ENCODE assay signal across 18 cellular contexts in the genomic region with DNA sequence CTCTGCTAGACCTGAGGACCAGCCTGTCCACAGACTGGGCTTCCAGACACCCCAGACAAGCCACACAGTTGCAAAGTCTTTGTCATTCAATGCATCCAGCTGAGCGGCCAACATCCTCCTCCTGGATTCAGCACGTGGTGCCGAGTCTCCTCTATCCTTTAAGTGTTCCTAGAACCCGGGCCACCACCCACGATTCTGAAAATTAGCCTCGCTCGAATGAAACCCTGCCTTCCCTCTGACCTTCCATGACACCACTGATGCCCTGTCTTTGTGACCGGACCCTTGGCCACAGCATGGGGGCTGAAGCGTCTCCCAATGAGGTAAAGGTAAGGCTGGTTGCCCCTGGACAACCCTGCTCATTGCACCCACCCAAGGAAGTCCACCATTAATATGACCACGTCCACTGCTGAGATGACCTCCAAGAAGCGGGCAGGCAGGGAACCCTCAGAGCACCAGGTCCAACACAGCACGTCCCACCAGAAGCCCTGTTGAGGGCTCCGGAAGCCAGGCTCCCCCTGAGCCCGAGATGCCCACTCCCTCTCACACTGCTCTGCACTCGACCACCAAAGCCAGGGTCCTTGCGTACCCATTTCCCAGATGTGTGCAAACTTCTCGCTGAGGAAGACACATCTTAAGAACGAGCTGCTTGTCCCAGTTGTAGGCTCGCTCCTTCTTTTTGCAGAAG.
DNase-seq lines count a peak whose midpoint lies in the region; ATAC-seq and TF ChIP-seq lines count a peak whose summit lies in the region.
"Had no signal": no experiment of that assay in that cellular context is flagged by ENCODE, and none has a peak within 500 bp of the region (broad histone marks: within the 10 kb centered on the region; RNA-seq: fewer than 3 reads in every experiment).

No MANE protein-coding gene starts in this region.

- intact Hi-C loops in lower lobe of right lung (cut with DNase I) (no loop called here), spleen (cut with DNase I; ENCODE audit: low total_unique reads) (no loop called here)

- H3K36me3 ChIP-seq in H7 (replicated peaks; ENCODE audit: control insufficient read depth, insufficient read depth, low read length) (no peaks in the 10 kb centered on the region), lower lobe of right lung (no peaks in the 10 kb centered on the region), spleen (no peaks in the 10 kb centered on the region)
- H3K36me3 ChIP-seq: BE2C, BLaER1 had no signal

- no peaks in the 10 kb centered on the region for H3K27me3 ChIP-seq in H7 (ENCODE audit: control insufficient read depth, insufficient read depth, low read length)
- no peaks in the 10 kb centered on the region for H3K27me3 ChIP-seq in lower lobe of right lung (ENCODE audit: low read depth)
- no peaks in the 10 kb centered on the region for H3K27me3 ChIP-seq in spleen (replicated peaks in 1 of 7)
- H3K27me3 ChIP-seq: BE2C, BLaER1 had no signal

- H3K4me1 ChIP-seq in lower lobe of right lung, result no peaks in the 10 kb centered on the region
- no peaks in the 10 kb centered on the region for H3K4me1 ChIP-seq in spleen
- H3K4me1 ChIP-seq: BE2C, Caco-2 had no signal

- no peak overlapping the region for H3K27ac ChIP-seq in lower lobe of right lung
- no peak overlapping the region for H3K27ac ChIP-seq in spleen
- H3K27ac ChIP-seq: BLaER1, C4-2B had no signal

- peaks cover 10% of the 10 kb centered on the region for H3K27me3 Mint-ChIP-seq in chondrocyte (ENCODE audit: low read depth)
- peaks cover 3% of the 10 kb centered on the region for H3K27me3 Mint-ChIP-seq in activated naive CD8-positive, alpha-beta T cell treated with anti-CD3 and anti-CD28 coated beads, Interleukin-2, amount 50 U/mL, for 24 hours

- H3K4me3 ChIP-seq in H7 (ENCODE audit: insufficient read depth, low read depth, low read length), result no peak overlapping the region
- no peak overlapping the region for H3K4me3 ChIP-seq in lower lobe of right lung
- no peak overlapping the region for H3K4me3 ChIP-seq in spleen
- H3K4me3 ChIP-seq: BLaER1 had no signal

- TF ChIP-seq CTCF in chondrocyte (IDR thresholded peaks at IDR 0.05) (no peak), lower lobe of right lung (IDR thresholded peaks at IDR 0.05) (no peak), spleen (IDR thresholded peaks at IDR 0.05 in 8 of 11, conservative IDR thresholded peaks at IDR 0.05 in 3 of 11) (no peak)

- ATAC-seq in lower lobe of right lung, result no peak
- no peak for ATAC-seq in activated naive CD8-positive, alpha-beta T cell treated with anti-CD3 and anti-CD28 coated beads, Interleukin-2, amount 50 U/mL, for 24 hours
- ATAC-seq: CD8-positive, alpha-beta T cell had no signal

- H3K4me1 Mint-ChIP-seq in chondrocyte (ENCODE audit: low read depth), result no peaks in the 10 kb centered on the region
- H3K4me1 Mint-ChIP-seq in activated naive CD8-positive, alpha-beta T cell treated with anti-CD3 and anti-CD28 coated beads, Interleukin-2, amount 50 U/mL, for 24 hours, result peaks cover 4% of the 10 kb centered on the region

- H3K9me3 Mint-ChIP-seq in chondrocyte (ENCODE audit: low read depth), result no peaks in the 10 kb centered on the region
- H3K9me3 Mint-ChIP-seq in activated naive CD8-positive, alpha-beta T cell treated with anti-CD3 and anti-CD28 coated beads, Interleukin-2, amount 50 U/mL, for 24 hours, result no peaks in the 10 kb centered on the region
- H3K9me3 Mint-ChIP-seq: CD4-positive, alpha-beta T cell; CD8-positive, alpha-beta T cell had no signal

- DNase-seq in H7 (peak; percentile 48), chondrocyte (ENCODE audit: low spot score) (peak; percentile 72), lower lobe of right lung (peak; percentile 29), spleen (peak; percentile 52), NCI-H187 treated with DMSO at 0.1 percent for 48 hours (lab: John Stamatoyannopoulos, UW) (no peak)
- no peak for DNase-seq in activated naive CD8-positive, alpha-beta T cell treated with anti-CD3 and anti-CD28 coated beads, Interleukin-2, amount 50 U/mL, for 24 hours
- no peak for DNase-seq in stimulated activated CD4-positive, alpha-beta T cell treated with anti-CD3 and anti-CD28 coated beads, Interleukin-2, amount 100 ng/mL, for 24 hours
- DNase-seq: 8988T; ACHN; BE2C; Caco-2; Calu3; CD4-positive, alpha-beta T cell; CD8-positive, alpha-beta T cell; DMS79 treated with DMSO at 0.1 percent for 48 hours; GF-D8 had no signal

- H3K9me3 ChIP-seq in lower lobe of right lung (no peaks in the 10 kb centered on the region), spleen (no peaks in the 10 kb centered on the region)
- H3K9me3 ChIP-seq: BE2C, BLaER1, Caco-2 had no signal

- H3K27ac Mint-ChIP-seq in chondrocyte (ENCODE audit: unreplicated experiment), result no peak overlapping the region
- no peak overlapping the region for H3K27ac Mint-ChIP-seq in activated naive CD8-positive, alpha-beta T cell treated with anti-CD3 and anti-CD28 coated beads, Interleukin-2, amount 50 U/mL, for 24 hours
- H3K27ac Mint-ChIP-seq: CD4-positive, alpha-beta T cell; CD8-positive, alpha-beta T cell had no signal

- H3K4me3 Mint-ChIP-seq in chondrocyte (ENCODE audit: unreplicated experiment), result no peak overlapping the region
- H3K4me3 Mint-ChIP-seq in activated naive CD8-positive, alpha-beta T cell treated with anti-CD3 and anti-CD28 coated beads, Interleukin-2, amount 50 U/mL, for 24 hours, result no peak overlapping the region
- H3K4me3 Mint-ChIP-seq: CD4-positive, alpha-beta T cell; CD8-positive, alpha-beta T cell had no signal

- WGBS in spleen, 5 donors, result 86 to 92% (median 87%) methylated on average over 19 of the region's 19 CpGs

- no peaks in the 10 kb centered on the region for H3K36me3 Mint-ChIP-seq in chondrocyte (ENCODE audit: low read depth)
- H3K36me3 Mint-ChIP-seq in activated naive CD8-positive, alpha-beta T cell treated with anti-CD3 and anti-CD28 coated beads, Interleukin-2, amount 50 U/mL, for 24 hours (ENCODE audit: low read depth), result no peaks in the 10 kb centered on the region
- H3K36me3 Mint-ChIP-seq: CD8-positive, alpha-beta T cell had no signal

- no peak for TF ChIP-seq POLR2A in spleen (IDR thresholded peaks at IDR 0.05)

Comparison
In these comparisons a context has a peak if more than half of its experiments do, and no peak if none do; other contexts are left out.
1. DNase-seq: peak in H7 (single experiment), chondrocyte (single experiment), lower lobe of right lung (single experiment) and spleen (single experiment); none in activated naive CD8-positive, alpha-beta T cell treated with anti-CD3 and anti-CD28 coated beads, Interleukin-2, amount 50 U/mL, for 24 hours (single experiment), NCI-H187 treated with DMSO at 0.1 percent for 48 hours (single experiment) and stimulated activated CD4-positive, alpha-beta T cell treated with anti-CD3 and anti-CD28 coated beads, Interleukin-2, amount 100 ng/mL, for 24 hours (0 of 2).